ENCODE assay signal across 10 cellular contexts in genomic region chr18:9838144-9838877, GRCh38.
A peak's percentile ranks its signal among the peaks of the same experiment; 100 is the strongest.
DNase-seq lines count a peak whose midpoint lies in the region; ATAC-seq lines count a peak whose summit lies in the region.
"Had no signal": no experiment of that assay in that cellular context is flagged by ENCODE, and none has a peak within 500 bp of the region (broad histone marks: within the 10 kb centered on the region; RNA-seq: fewer than 3 reads in every experiment).

No MANE protein-coding gene starts in this region.

- peak; percentile 29 for DNase-seq in NCI-H1092 (lab: John Stamatoyannopoulos, UW)
- peak; percentile 93 for DNase-seq in amniotic epithelial cell (ENCODE audit: low read depth)
- peak; percentile 83 for DNase-seq in iPS-NIHi11 (ENCODE audit: low spot score)
- peak; percentile 91 for DNase-seq in smooth muscle cell of the brain vasculature (ENCODE audit: low read depth, low spot score)
- DNase-seq in HK-2 (ENCODE audit: unreplicated experiment): no peak
- DNase-seq: anterior cingulate cortex, WERI-Rb-1 had no signal

- ATAC-seq in HG03432 (IDR thresholded peaks at IDR 0.05; ENCODE audit: unreplicated experiment): no peak
- no peak for ATAC-seq in HG02588 (IDR thresholded peaks at IDR 0.05; ENCODE audit: unreplicated experiment)
- ATAC-seq: GM12878 had no signal
